Comparison of ENCODE assay signal across 13 cellular contexts in the genomic region with DNA sequence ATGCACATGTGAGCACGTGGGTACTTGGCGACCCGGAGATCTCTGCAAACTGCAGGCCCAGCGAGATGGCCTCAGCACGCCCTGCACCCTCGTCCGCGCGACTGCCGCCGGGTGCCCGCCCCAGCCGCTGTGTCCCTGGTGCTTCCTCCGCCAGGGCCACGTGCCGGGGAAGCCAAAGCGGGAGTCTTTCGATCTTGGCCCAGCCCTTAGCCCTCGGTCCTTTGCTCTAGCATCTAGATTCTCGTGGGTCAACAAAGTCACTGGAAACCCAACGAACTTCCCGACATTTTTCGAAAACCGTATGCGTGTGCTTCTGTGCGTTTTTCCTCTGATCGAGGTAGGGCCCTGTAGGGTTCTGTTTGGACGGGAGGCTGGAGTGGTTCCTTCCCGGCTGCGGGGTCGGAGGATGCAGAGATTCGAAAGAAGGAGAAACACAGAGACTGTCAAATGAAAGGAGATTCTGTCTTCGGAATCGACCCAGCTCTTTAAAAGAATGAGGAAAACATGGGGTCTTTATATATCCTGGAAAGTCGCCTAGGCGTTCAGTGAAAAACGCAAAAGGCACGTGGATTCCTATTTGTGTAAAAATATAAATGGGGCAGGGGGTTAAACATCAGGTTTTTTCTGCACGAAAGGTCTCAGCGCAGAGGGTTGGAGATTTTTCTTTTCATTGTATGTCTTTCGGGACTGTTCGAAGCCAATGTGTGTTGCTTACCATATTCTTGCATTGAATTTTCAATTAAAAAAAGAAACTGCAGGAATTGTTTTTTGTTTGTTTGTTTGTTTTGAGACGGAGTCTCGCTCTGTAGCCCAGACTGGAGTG.
A peak's percentile ranks its signal among the peaks of the same experiment; 100 is the strongest.
DNase-seq lines count a peak whose midpoint lies in the region; ATAC-seq and TF ChIP-seq lines count a peak whose summit lies in the region.
"Had no signal": no experiment of that assay in that cellular context is flagged by ENCODE, and none has a peak within 500 bp of the region (broad histone marks: within the 10 kb centered on the region; RNA-seq: fewer than 3 reads in every experiment).

No MANE protein-coding gene starts in this region.

- CTCF ChIA-PET in MCF 10A (lab: Yijun Ruan, JAX) = no interaction called here

- peaks cover 14 to 88% of the 10 kb centered on the region in 2 donors for H3K27me3 ChIP-seq in breast epithelium

- TSS peak; percentile 16 for BruUV-seq in MCF 10A (replicated peaks; lab: Mats Ljungman, UMichigan)

- DNase-seq in MCF 10A (ENCODE audit: unreplicated experiment) (no peak), breast epithelium (ENCODE audit: low spot score in 2 of 2) (no peak), left kidney (ENCODE audit: low read depth, low spot score) (peak; percentile 43), NCI-H446 (lab: John Stamatoyannopoulos, UW) (no peak), HK-2 (ENCODE audit: unreplicated experiment) (no peak)
- DNase-seq in stimulated activated naive CD8-positive, alpha-beta T cell treated with anti-CD3 and anti-CD28 coated beads, Interleukin-15, amount 100 ng/mL, for 72 hours = peak in 1 of 2 donors; percentile 26
- DNase-seq in effector CD4-positive, alpha-beta T cell = no peak
- DNase-seq: activated effector memory CD4-positive, alpha-beta T cell treated with anti-CD3 and anti-CD28 coated beads, Interleukin-2, amount 50 U/mL, for 16 hours; GF-D8; islet precursor cell; MV-4-11 had no signal

- no peak for ATAC-seq in activated T-helper 17 cell treated with anti-CD3 and anti-CD28 coated beads, Interleukin-2, amount 50 U/mL, for 72 hours (replicated peaks)
- ATAC-seq in stimulated activated naive CD8-positive, alpha-beta T cell treated with anti-CD3 and anti-CD28 coated beads, Interleukin-15, amount 100 ng/mL, for 72 hours = no peak

- H3K9me3 ChIP-seq in breast epithelium = no peaks in the 10 kb centered on the region

- peaks cover 4% of the 10 kb centered on the region for H3K36me3 Mint-ChIP-seq in MCF 10A (ENCODE audit: insufficient read depth, unreplicated experiment)
- peaks cover 23% of the 10 kb centered on the region for H3K36me3 Mint-ChIP-seq in activated T-helper 17 cell treated with anti-CD3 and anti-CD28 coated beads, Interleukin-2, amount 50 U/mL, for 72 hours (ENCODE audit: low read depth)

- peak overlapping the region in 1 of 3 donors; percentile 73 for H3K4me3 ChIP-seq in breast epithelium

- TF ChIP-seq CTCF in MCF 10A (IDR thresholded peaks at IDR 0.05; ENCODE audit: unreplicated experiment) = no peak
- no peak for TF ChIP-seq CTCF in breast epithelium (IDR thresholded peaks at IDR 0.05)

- no peaks in the 10 kb centered on the region for H3K36me3 ChIP-seq in breast epithelium

- no peaks in the 10 kb centered on the region for H3K27me3 Mint-ChIP-seq in MCF 10A (ENCODE audit: insufficient read depth, unreplicated experiment)
- H3K27me3 Mint-ChIP-seq in activated T-helper 17 cell treated with anti-CD3 and anti-CD28 coated beads, Interleukin-2, amount 50 U/mL, for 72 hours = peaks cover 55% of the 10 kb centered on the region
- peaks cover 84% of the 10 kb centered on the region for H3K27me3 Mint-ChIP-seq in stimulated activated naive CD8-positive, alpha-beta T cell treated with anti-CD3 and anti-CD28 coated beads, Interleukin-15, amount 100 ng/mL, for 72 hours

- TF ChIP-seq POLR2A in breast epithelium (IDR thresholded peaks at IDR 0.05) = no peak

- peaks cover 3 to 16% of the 10 kb centered on the region in 2 donors for H3K4me1 ChIP-seq in breast epithelium

- no peak overlapping the region for H3K4me3 Mint-ChIP-seq in MCF 10A (ENCODE audit: unreplicated experiment)
- H3K4me3 Mint-ChIP-seq in activated T-helper 17 cell treated with anti-CD3 and anti-CD28 coated beads, Interleukin-2, amount 50 U/mL, for 72 hours = peak overlapping the region; percentile 84
- H3K4me3 Mint-ChIP-seq in stimulated activated naive CD8-positive, alpha-beta T cell treated with anti-CD3 and anti-CD28 coated beads, Interleukin-15, amount 100 ng/mL, for 72 hours = peak overlapping the region; percentile 78 to 84

- no peak overlapping the region for H3K27ac ChIP-seq in breast epithelium
- H3K27ac ChIP-seq: RWPE1 had no signal

- intact Hi-C loops in MCF 10A (cut with micrococcal nuclease) = no loop called here
- intact Hi-C loops in breast epithelium (cut with DNase I; ENCODE audit: low total_unique reads) = no loop called here

- no peak overlapping the region for H3K27ac Mint-ChIP-seq in MCF 10A (ENCODE audit: low read depth, unreplicated experiment)
- H3K27ac Mint-ChIP-seq in activated T-helper 17 cell treated with anti-CD3 and anti-CD28 coated beads, Interleukin-2, amount 50 U/mL, for 72 hours = no peak overlapping the region
- H3K27ac Mint-ChIP-seq in stimulated activated naive CD8-positive, alpha-beta T cell treated with anti-CD3 and anti-CD28 coated beads, Interleukin-15, amount 100 ng/mL, for 72 hours = no peak overlapping the region

- no peaks in the 10 kb centered on the region for H3K9me3 Mint-ChIP-seq in MCF 10A (ENCODE audit: unreplicated experiment)
- H3K9me3 Mint-ChIP-seq in activated T-helper 17 cell treated with anti-CD3 and anti-CD28 coated beads, Interleukin-2, amount 50 U/mL, for 72 hours = no peaks in the 10 kb centered on the region
- H3K9me3 Mint-ChIP-seq in stimulated activated naive CD8-positive, alpha-beta T cell treated with anti-CD3 and anti-CD28 coated beads, Interleukin-15, amount 100 ng/mL, for 72 hours = no peaks in the 10 kb centered on the region

- H3K4me1 Mint-ChIP-seq in MCF 10A (ENCODE audit: insufficient read depth, unreplicated experiment) = no peaks in the 10 kb centered on the region
- peaks cover 17% of the 10 kb centered on the region for H3K4me1 Mint-ChIP-seq in activated T-helper 17 cell treated with anti-CD3 and anti-CD28 coated beads, Interleukin-2, amount 50 U/mL, for 72 hours
- H3K4me1 Mint-ChIP-seq in stimulated activated naive CD8-positive, alpha-beta T cell treated with anti-CD3 and anti-CD28 coated beads, Interleukin-15, amount 100 ng/mL, for 72 hours = peaks cover 63% of the 10 kb centered on the region

- POLR2A ChIA-PET in MCF 10A (lab: Yijun Ruan, JAX) = no interaction called here
